1 cellular context compared by ENCODE assay signal in genomic region chr19:46602392-46603194, GRCh38.
A peak's percentile ranks its signal among the peaks of the same experiment; 100 is the strongest.
TF ChIP-seq lines count a peak whose summit lies in the region.

No MANE protein-coding gene starts in this region.

TF ChIP-seq in A549, 52 proteins besides CTCF, POLR2A, EP300 and RAD21:
- no peak for TF ChIP-seq MAFK (IDR thresholded peaks at IDR 0.05; ENCODE audit: partially characterized antibody)
- TF ChIP-seq BCL3 (IDR thresholded peaks at IDR 0.05), result 0 out of 3 replicates have a peak, but pooled peaks have one; percentile 3
- no peak for TF ChIP-seq USF2 (IDR thresholded peaks at IDR 0.05)
- no peak for TF ChIP-seq FOXS1 (CRISPR knock-in tag; IDR thresholded peaks at IDR 0.05)
